8 cellular contexts compared by ENCODE assay signal in genomic region chr19:6772866-6773322, GRCh38. TPM values are rescaled to one million over a fixed set of nuclear protein-coding genes. Genes with fewer than 3 reads are reported as not detected.
A peak's percentile ranks its signal among the peaks of the same experiment; 100 is the strongest.
DNase-seq lines count a peak whose midpoint lies in the region; ATAC-seq and TF ChIP-seq lines count a peak whose summit lies in the region.

No MANE protein-coding gene starts in this region.

- peak overlapping the region; percentile 93 to 98 (median 96) for H3K4me3 Mint-ChIP-seq in CD4-positive, CD25-positive, alpha-beta regulatory T cell
- peak overlapping the region; percentile 98 for H3K4me3 Mint-ChIP-seq in activated T-helper 17 cell treated with anti-CD3 and anti-CD28 coated beads, Interleukin-2, amount 50 U/mL, for 72 hours
- H3K4me3 Mint-ChIP-seq in natural killer cell (peak overlapping the region; percentile 93), type B pancreatic cell (no peak overlapping the region)

- no peak for DNase-seq in CD4-positive, CD25-positive, alpha-beta regulatory T cell
- DNase-seq in natural killer cell (no peak), cerebellum (ENCODE audit: low spot score) (no peak), NCI-H2081 treated with DMSO at 0.1 percent for 48 hours (lab: John Stamatoyannopoulos, UW) (no peak), type B pancreatic cell (ENCODE audit: extremely low spot score, unreplicated experiment) (no peak), HuH-7.5 (ENCODE audit: low spot score) (no peak)

- peaks cover 39% of the 10 kb centered on the region for H3K4me1 ChIP-seq in CD4-positive, CD25-positive, alpha-beta regulatory T cell (ENCODE audit: control insufficient read depth, insufficient read depth, low read length, poor library complexity, severe bottlenecking)

- no peaks in the 10 kb centered on the region for H3K27me3 Mint-ChIP-seq in CD4-positive, CD25-positive, alpha-beta regulatory T cell
- no peaks in the 10 kb centered on the region for H3K27me3 Mint-ChIP-seq in activated T-helper 17 cell treated with anti-CD3 and anti-CD28 coated beads, Interleukin-2, amount 50 U/mL, for 72 hours
- H3K27me3 Mint-ChIP-seq in natural killer cell (ENCODE audit: low read depth in 2 of 2) = no peaks in the 10 kb centered on the region
- H3K27me3 Mint-ChIP-seq in type B pancreatic cell = peaks cover 11% of the 10 kb centered on the region

- H3K27me3 ChIP-seq in CD4-positive, CD25-positive, alpha-beta regulatory T cell (ENCODE audit: control insufficient read depth, insufficient read depth, low read length) = no peaks in the 10 kb centered on the region

- H3K9me3 ChIP-seq in CD4-positive, CD25-positive, alpha-beta regulatory T cell (ENCODE audit: control insufficient read depth in 2 of 2, low read length in 2 of 2) = no peaks in the 10 kb centered on the region

- H3K27ac ChIP-seq in CD4-positive, CD25-positive, alpha-beta regulatory T cell (ENCODE audit: insufficient read depth, low read length, poor library complexity, severe bottlenecking) = peak overlapping the region; percentile 77

- peaks cover 0 to 69% (median 41%) of the 10 kb centered on the region in 4 donors for H3K4me1 Mint-ChIP-seq in CD4-positive, CD25-positive, alpha-beta regulatory T cell
- H3K4me1 Mint-ChIP-seq in activated T-helper 17 cell treated with anti-CD3 and anti-CD28 coated beads, Interleukin-2, amount 50 U/mL, for 72 hours = peaks cover 47% of the 10 kb centered on the region
- H3K4me1 Mint-ChIP-seq in natural killer cell (peaks cover 45 to 66% of the 10 kb centered on the region in 2 donors), type B pancreatic cell (ENCODE audit: unreplicated experiment) (no peaks in the 10 kb centered on the region)

- H3K36me3 ChIP-seq in CD4-positive, CD25-positive, alpha-beta regulatory T cell (ENCODE audit: control insufficient read depth, insufficient read depth, low read length) = peaks cover 14% of the 10 kb centered on the region

- peak overlapping the region; percentile 52 to 92 (median 88) for H3K27ac Mint-ChIP-seq in CD4-positive, CD25-positive, alpha-beta regulatory T cell
- H3K27ac Mint-ChIP-seq in activated T-helper 17 cell treated with anti-CD3 and anti-CD28 coated beads, Interleukin-2, amount 50 U/mL, for 72 hours = peak overlapping the region; percentile 88
- H3K27ac Mint-ChIP-seq in natural killer cell = peak overlapping the region; percentile 85 to 97
- H3K27ac Mint-ChIP-seq in type B pancreatic cell = no peak overlapping the region

- peaks cover 0 to 2% (median 0%) of the 10 kb centered on the region in 7 donors for H3K9me3 Mint-ChIP-seq in CD4-positive, CD25-positive, alpha-beta regulatory T cell
- peaks cover 7% of the 10 kb centered on the region for H3K9me3 Mint-ChIP-seq in activated T-helper 17 cell treated with anti-CD3 and anti-CD28 coated beads, Interleukin-2, amount 50 U/mL, for 72 hours
- H3K9me3 Mint-ChIP-seq in natural killer cell (peaks cover 3 to 11% of the 10 kb centered on the region in 2 donors), type B pancreatic cell (no peaks in the 10 kb centered on the region)

- peak overlapping the region; percentile 81 for H3K4me3 ChIP-seq in CD4-positive, CD25-positive, alpha-beta regulatory T cell (ENCODE audit: low read depth, low read length)

- H3K36me3 Mint-ChIP-seq in CD4-positive, CD25-positive, alpha-beta regulatory T cell = peaks cover 27% of the 10 kb centered on the region
- H3K36me3 Mint-ChIP-seq in activated T-helper 17 cell treated with anti-CD3 and anti-CD28 coated beads, Interleukin-2, amount 50 U/mL, for 72 hours (ENCODE audit: low read depth) = peaks cover 47% of the 10 kb centered on the region
- H3K36me3 Mint-ChIP-seq in natural killer cell = peaks cover 8% of the 10 kb centered on the region
- no peaks in the 10 kb centered on the region for H3K36me3 Mint-ChIP-seq in type B pancreatic cell

- TF ChIP-seq CTCF in natural killer cell (IDR thresholded peaks at IDR 0.05) (no peak), type B pancreatic cell (conservative IDR thresholded peaks at IDR 0.05) (no peak)

- no peak for ATAC-seq in CD4-positive, CD25-positive, alpha-beta regulatory T cell (ENCODE audit: low read depth in 2 of 2)
- ATAC-seq in GM21447 (IDR thresholded peaks at IDR 0.05; ENCODE audit: unreplicated experiment) (peak; percentile 17), natural killer cell (no peak)
- ATAC-seq in activated T-helper 17 cell treated with anti-CD3 and anti-CD28 coated beads, Interleukin-2, amount 50 U/mL, for 72 hours (replicated peaks) = peak; percentile 3

- intact Hi-C loops in natural killer cell (cut with micrococcal nuclease) = loop anchor here (1.0 kb wide), 3 partner anchors 29 to 89 kb away; partner anchors contain the start of gene GPR108

RNA-seq across cellular contexts. Expression of gene VAV1, which starts 0.4 kb away (rescaled TPM):
- 117 TPM for total RNA-seq in CD4-positive, CD25-positive, alpha-beta regulatory T cell
- 10 to 100 TPM; 14.8 to 24.2 (median 21.8) TPM for polyA plus RNA-seq in CD4-positive, CD25-positive, alpha-beta regulatory T cell
- 100 to 1,000 TPM; 110 to 114 TPM for total RNA-seq in activated T-helper 17 cell treated with anti-CD3 and anti-CD28 coated beads, Interleukin-2, amount 50 U/mL, for 72 hours
- total RNA-seq in natural killer cell (100 to 1,000 TPM; 141 to 167 (median 164) TPM), cerebellum (1.8 TPM), type B pancreatic cell (ENCODE audit: low replicate concordance) (not detected in 2 replicates)

RNA-seq across cellular contexts. Expression of gene SH2D3A, which starts 5.7 kb away (rescaled TPM):
- total RNA-seq in CD4-positive, CD25-positive, alpha-beta regulatory T cell = 46.2 TPM
- 10 to 100 TPM; 19.5 to 26.5 (median 22.1) TPM for polyA plus RNA-seq in CD4-positive, CD25-positive, alpha-beta regulatory T cell
- total RNA-seq in activated T-helper 17 cell treated with anti-CD3 and anti-CD28 coated beads, Interleukin-2, amount 50 U/mL, for 72 hours = 10 to 100 TPM; 21.1 to 21.2 TPM
- total RNA-seq in natural killer cell (10 to 100 TPM; 14.6 to 20.1 (median 15.3) TPM), cerebellum (4.9 TPM), type B pancreatic cell (ENCODE audit: low replicate concordance) (17.4 and 47.5 TPM in 2 replicates)

RNA-seq across cellular contexts. Expression of gene TRIP10, which starts 33.4 kb away (rescaled TPM):
- 2.6 TPM for total RNA-seq in CD4-positive, CD25-positive, alpha-beta regulatory T cell
- under 1 TPM in 3 of 4 donors, not detected in 1; 0.37 to 0.51 (median 0.38) TPM for polyA plus RNA-seq in CD4-positive, CD25-positive, alpha-beta regulatory T cell
- 10 to 100 TPM; 38.0 to 99.4 TPM for total RNA-seq in activated T-helper 17 cell treated with anti-CD3 and anti-CD28 coated beads, Interleukin-2, amount 50 U/mL, for 72 hours
- total RNA-seq in natural killer cell = 1 to 10 TPM; 1.0 to 5.2 (median 3.3) TPM
- 3.6 TPM for total RNA-seq in cerebellum
- 35.1 and 42.3 TPM in 2 replicates for total RNA-seq in type B pancreatic cell (ENCODE audit: low replicate concordance)

RNA-seq across cellular contexts. Expression of gene GPR108, which starts 35.5 kb away (rescaled TPM):
- total RNA-seq in CD4-positive, CD25-positive, alpha-beta regulatory T cell = 60.7 TPM
- polyA plus RNA-seq in CD4-positive, CD25-positive, alpha-beta regulatory T cell = 10 to 100 TPM; 82.9 to 98.8 (median 87.4) TPM
- 10 to 100 TPM; 49.8 to 64.7 TPM for total RNA-seq in activated T-helper 17 cell treated with anti-CD3 and anti-CD28 coated beads, Interleukin-2, amount 50 U/mL, for 72 hours
- total RNA-seq in natural killer cell = 10 to 100 TPM; 66.1 to 78.0 (median 76.9) TPM
- 13.0 TPM for total RNA-seq in cerebellum
- 55.4 and 56.1 TPM in 2 replicates for total RNA-seq in type B pancreatic cell (ENCODE audit: low replicate concordance)

RNA-seq across cellular contexts. Expression of gene C3, which starts 52.4 kb away (rescaled TPM):
- total RNA-seq in CD4-positive, CD25-positive, alpha-beta regulatory T cell = not detected
- polyA plus RNA-seq in CD4-positive, CD25-positive, alpha-beta regulatory T cell = not detected
- 1 to 10 TPM in 1 of 2 donors, under 1 TPM in 1; 0.99 to 4.3 TPM for total RNA-seq in activated T-helper 17 cell treated with anti-CD3 and anti-CD28 coated beads, Interleukin-2, amount 50 U/mL, for 72 hours
- total RNA-seq in natural killer cell = 1 to 10 TPM in 1 of 3 donors, under 1 TPM in 1, not detected in 1; 0.38 to 5.5 TPM
- 20.8 TPM for total RNA-seq in cerebellum
- total RNA-seq in type B pancreatic cell (ENCODE audit: low replicate concordance) = 8.2 and 14.2 TPM in 2 replicates

Comparison
In these comparisons a context has a peak if more than half of its experiments do, and no peak if none do; other contexts are left out.
1. ATAC-seq: peak in GM21447 (single experiment) and activated T-helper 17 cell treated with anti-CD3 and anti-CD28 coated beads, Interleukin-2, amount 50 U/mL, for 72 hours (single experiment); none in CD4-positive, CD25-positive, alpha-beta regulatory T cell (0 of 2) and natural killer cell (0 of 3).
2. RNA of gene VAV1, which starts 0.4 kb away (total RNA-seq): 141 to 167 TPM in natural killer cell, 117 TPM in CD4-positive, CD25-positive, alpha-beta regulatory T cell (single experiment) and 110 to 114 TPM in activated T-helper 17 cell treated with anti-CD3 and anti-CD28 coated beads, Interleukin-2, amount 50 U/mL, for 72 hours; 1.8 TPM in cerebellum (single experiment) and not detected in type B pancreatic cell; every median in the first group is over 10 times any median in the second.